Comparison of ENCODE assay signal across 24 cellular contexts in the genomic region with DNA sequence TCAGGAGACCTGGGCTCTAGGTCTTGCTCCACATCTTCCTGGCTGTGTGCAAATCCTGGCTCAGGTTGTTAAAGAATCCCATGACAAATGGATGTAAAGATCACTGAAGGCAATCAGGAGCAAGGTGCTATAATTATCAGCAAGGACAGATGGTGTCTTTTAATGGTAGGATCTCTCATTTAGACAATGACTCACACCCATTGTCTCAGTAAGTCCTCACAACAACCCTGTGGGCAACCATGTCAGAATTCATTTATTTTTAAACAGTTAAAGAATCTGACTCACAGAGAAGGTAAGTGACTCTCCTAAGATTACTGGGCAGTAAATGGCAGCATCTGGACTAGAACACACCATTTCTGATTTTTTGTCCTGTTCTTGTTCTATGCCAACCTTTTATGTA. TPM values are rescaled to one million over a fixed set of nuclear protein-coding genes. Genes with fewer than 3 reads are reported as not detected.
DNase-seq lines count a peak whose midpoint lies in the region; ATAC-seq and TF ChIP-seq lines count a peak whose summit lies in the region.
"Had no signal": no experiment of that assay in that cellular context is flagged by ENCODE, and none has a peak within 500 bp of the region (broad histone marks: within the 10 kb centered on the region; RNA-seq: fewer than 3 reads in every experiment).

No MANE protein-coding gene starts in this region.

- no peak for TF ChIP-seq CTCF in RWPE2 (IDR thresholded peaks at IDR 0.05; ENCODE audit: poor library complexity, severe bottlenecking)
- TF ChIP-seq CTCF in kidney epithelial cell (IDR thresholded peaks at IDR 0.05; ENCODE audit: insufficient read depth, low read length, poor library complexity, severe bottlenecking), result no peak

- no peak overlapping the region for H3K27ac ChIP-seq in RWPE2 (ENCODE audit: poor library complexity, severe bottlenecking)
- H3K27ac ChIP-seq: KMS-11, left lung, pancreas, thoracic aorta, uterus had no signal

- H3K9me3 ChIP-seq in RWPE2 (ENCODE audit: severe bottlenecking), result no peaks in the 10 kb centered on the region
- H3K9me3 ChIP-seq: pancreas had no signal

- H3K4me1 ChIP-seq in RWPE2 (ENCODE audit: insufficient read depth, poor library complexity, severe bottlenecking), result no peaks in the 10 kb centered on the region
- H3K4me1 ChIP-seq: left lung, pancreas, uterus had no signal

- H3K36me3 ChIP-seq in RWPE2 (ENCODE audit: low read depth) (no peaks in the 10 kb centered on the region), kidney epithelial cell (ENCODE audit: control insufficient read depth, insufficient read depth, low read length) (no peaks in the 10 kb centered on the region)
- H3K36me3 ChIP-seq: left lung, pancreas, thoracic aorta, uterus had no signal

- no peaks in the 10 kb centered on the region for H3K27me3 ChIP-seq in RWPE2 (ENCODE audit: insufficient read depth, poor library complexity, severe bottlenecking)
- H3K27me3 ChIP-seq in kidney epithelial cell (ENCODE audit: control insufficient read depth, insufficient read depth, low read length), result no peaks in the 10 kb centered on the region
- H3K27me3 ChIP-seq: left lung, pancreas, uterus had no signal

- DNase-seq in Ammon's horn (ENCODE audit: low spot score) (peak; percentile 11), Daoy (ENCODE audit: low read depth) (peak; percentile 29), RWPE2 (ENCODE audit: low spot score) (no peak), kidney epithelial cell (ENCODE audit: low read depth) (peak; percentile 10), NCI-H510A treated with DMSO at 0.1 percent for 48 hours (lab: John Stamatoyannopoulos, UW) (no peak)
- DNase-seq: activated effector memory CD4-positive, alpha-beta T cell treated with anti-CD3 and anti-CD28 coated beads, Interleukin-2, amount 50 U/mL, for 16 hours; CD4-positive, CD25-positive, alpha-beta regulatory T cell; effector CD4-positive, alpha-beta T cell; foreskin melanocyte; left lung; NCI-H1694 treated with DMSO at 0.1 percent for 48 hours; NCI-H748 treated with DMSO at 0.1 percent for 48 hours; nephron progenitor cell; pancreas; right cardiac atrium; stimulated activated CD4-positive, alpha-beta T cell treated with anti-CD3 and anti-CD28 coated beads, Interleukin-4, amount 100 ng/mL, for 1 hour; stimulated activated naive CD4-positive, alpha-beta T cell; uterus had no signal

- H3K4me3 ChIP-seq in RWPE2 (ENCODE audit: severe bottlenecking) (no peak overlapping the region), kidney epithelial cell (ENCODE audit: low read depth, low read length) (no peak overlapping the region)
- H3K4me3 ChIP-seq: GM23338, left lung, pancreas, thoracic aorta, uterus had no signal

- ATAC-seq in RWPE2 (ENCODE audit: low read depth) (peak; percentile 64), GM18867 (IDR thresholded peaks at IDR 0.05; ENCODE audit: unreplicated experiment) (no peak), HG03159 (IDR thresholded peaks at IDR 0.05; ENCODE audit: unreplicated experiment) (no peak)
- ATAC-seq: GM23338, left lung, pancreas, right cardiac atrium, SK-N-SH treated with all-trans-retinoic acid at 6 μM for 48 hours had no signal

RNA-seq across cellular contexts. Expression of a gene that starts 32.8 kb away (rescaled TPM):
- 5.6 and 6.5 TPM in 2 replicates for total RNA-seq in Daoy (2014; rRNA removed; shearing (Covaris generic))
- total RNA-seq in kidney epithelial cell, result 5.7 and 5.8 TPM in 2 replicates

RNA-seq across cellular contexts. Expression of a gene that starts 47.9 kb away (rescaled TPM):
- 0.91 and 1.6 TPM in 2 replicates for total RNA-seq in Daoy (2014; rRNA removed; shearing (Covaris generic))
- 2.3 and 2.9 TPM in 2 replicates for total RNA-seq in kidney epithelial cell

Comparison
In these comparisons a context has a peak if more than half of its experiments do, and no peak if none do; other contexts are left out.
1. DNase-seq: peak in Ammon's horn (single experiment), Daoy (single experiment) and kidney epithelial cell (single experiment); none in RWPE2 (single experiment) and NCI-H510A treated with DMSO at 0.1 percent for 48 hours (single experiment).